Comparison of ENCODE assay signal across 8 cellular contexts in the genomic region with DNA sequence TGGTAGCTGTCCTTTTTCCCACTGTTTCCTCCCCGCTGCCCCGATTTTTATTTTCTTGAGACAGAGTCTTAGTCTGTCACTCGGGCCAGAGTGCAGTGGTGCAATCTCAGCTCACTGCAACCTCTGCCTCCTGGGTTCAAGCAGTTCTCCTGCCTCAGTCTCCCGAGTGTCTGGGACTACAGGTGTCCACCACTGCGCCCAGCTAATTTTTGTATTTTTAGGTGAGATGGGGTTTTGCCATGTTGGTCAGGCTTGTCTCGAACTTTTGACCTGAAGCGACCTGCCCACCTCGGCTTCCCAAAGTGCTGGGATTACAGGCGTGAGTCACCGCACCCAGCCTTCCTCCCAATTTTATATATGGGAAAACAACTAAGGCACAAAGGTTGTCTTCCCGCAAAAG.
A peak's percentile ranks its signal among the peaks of the same experiment; 100 is the strongest.
DNase-seq lines count a peak whose midpoint lies in the region; TF ChIP-seq lines count a peak whose summit lies in the region.
"Not testable (repeated sequence)": the region's sequence is repeated elsewhere in the genome, so short reads cannot be mapped to it uniquely, and the experiment has no call there.

No MANE protein-coding gene starts in this region.

- H3K4me1 Mint-ChIP-seq in H9; progenitor cell of endocrine pancreas (ENCODE audit: low read depth); type B pancreatic cell (ENCODE audit: unreplicated experiment): not testable (repeated sequence)

- DNase-seq in H9 (peak; percentile 12), coronary artery (ENCODE audit: low spot score) (peak; percentile 26), right atrium auricular region (ENCODE audit: low spot score) (peak; percentile 57), mesenteric fat pad (ENCODE audit: low spot score) (peak; percentile 88), progenitor cell of endocrine pancreas (ENCODE audit: low spot score, unreplicated experiment) (peak; percentile 8), type B pancreatic cell (ENCODE audit: extremely low spot score, unreplicated experiment) (peak; percentile 72)
- DNase-seq in activated CD8-positive, alpha-beta memory T cell treated with anti-CD3 and anti-CD28 coated beads for 24 hours, result peak; percentile 50
- peak; percentile 58 for DNase-seq in activated effector memory CD4-positive, alpha-beta T cell treated with anti-CD3 and anti-CD28 coated beads, Interleukin-2, amount 50 U/mL, for 16 hours

- not testable (repeated sequence) for H3K4me3 ChIP-seq in coronary artery, right atrium auricular region

- H4K5ac ChIP-seq in H9 (ENCODE audit: insufficient read length, low read depth, low read length), result not testable (repeated sequence)

- H2BK15ac ChIP-seq in H9 (ENCODE audit: low read depth, low read length), result not testable (repeated sequence)

- H3K4ac ChIP-seq in H9 (ENCODE audit: low read depth, low read length), result not testable (repeated sequence)

- not testable (repeated sequence) for H3K23ac ChIP-seq in H9 (ENCODE audit: insufficient read length, low read depth, low read length)

- TF ChIP-seq CTCF in H9 (conservative IDR thresholded peaks at IDR 0.05); coronary artery (IDR thresholded peaks at IDR 0.05); right atrium auricular region (IDR thresholded peaks at IDR 0.05); progenitor cell of endocrine pancreas (IDR thresholded peaks at IDR 0.05; ENCODE audit: unreplicated experiment); type B pancreatic cell (conservative IDR thresholded peaks at IDR 0.05): not testable (repeated sequence)

- not testable (repeated sequence) for H4K91ac ChIP-seq in H9 (ENCODE audit: insufficient read length, low read depth, low read length)

- H2BK12ac ChIP-seq in H9 (ENCODE audit: insufficient read length, low read depth, low read length), result not testable (repeated sequence)

- not testable (repeated sequence) for H3K27ac ChIP-seq in H9 (ENCODE audit: insufficient read length, low read depth, low read length); coronary artery; right atrium auricular region

- not testable (repeated sequence) for H2BK20ac ChIP-seq in H9 (ENCODE audit: low read depth, low read length, poor library complexity, severe bottlenecking)

- not testable (repeated sequence) for H3K18ac ChIP-seq in H9 (ENCODE audit: insufficient read length, low read depth, low read length)

- not testable (repeated sequence) for H3K4me2 ChIP-seq in H9 (ENCODE audit: insufficient read depth, insufficient read length, low read length)

- H3K79me1 ChIP-seq in H9 (ENCODE audit: insufficient read depth, low read depth, low read length, poor library complexity, severe bottlenecking), result not testable (repeated sequence)

- H3K79me2 ChIP-seq in H9 (ENCODE audit: insufficient read depth, low read length), result not testable (repeated sequence)

- not testable (repeated sequence) for H3K36me3 ChIP-seq in right atrium auricular region

- H3K9me3 Mint-ChIP-seq in H9; progenitor cell of endocrine pancreas (ENCODE audit: low read depth); type B pancreatic cell: not testable (repeated sequence)

- not testable (repeated sequence) for H3K36me3 Mint-ChIP-seq in H9 (ENCODE audit: insufficient read depth in 1 of 3, low read depth in 3 of 3); progenitor cell of endocrine pancreas (ENCODE audit: insufficient read depth); type B pancreatic cell

- H4K8ac ChIP-seq in H9 (replicated peaks; ENCODE audit: insufficient read length, low read depth, low read length), result not testable (repeated sequence)

- H2AFZ ChIP-seq in H9 (ENCODE audit: low read length), result not testable (repeated sequence)

- H2BK120ac ChIP-seq in H9 (ENCODE audit: low read depth, low read length, poor library complexity, severe bottlenecking), result not testable (repeated sequence)

- H2AK5ac ChIP-seq in H9 (ENCODE audit: insufficient read length, low read length), result not testable (repeated sequence)

- H3K23me2 ChIP-seq in H9 (ENCODE audit: insufficient read length, low read depth, low read length, poor library complexity, severe bottlenecking), result not testable (repeated sequence)

- not testable (repeated sequence) for H3K4me1 ChIP-seq in H9 (ENCODE audit: insufficient read depth, low read length); right atrium auricular region

- H3K9ac ChIP-seq in H9 (ENCODE audit: extremely low read depth, insufficient read length, low read length), result not testable (repeated sequence)

- H3K9me3 ChIP-seq in H9 (ENCODE audit: control insufficient read depth, low read depth, low read length), result peaks cover 93% of the 10 kb centered on the region
- H3K9me3 ChIP-seq in right atrium auricular region, result not testable (repeated sequence)

- not testable (repeated sequence) for H3K27me3 Mint-ChIP-seq in H9 (ENCODE audit: low read depth); progenitor cell of endocrine pancreas; type B pancreatic cell

- H3K14ac ChIP-seq in H9 (ENCODE audit: insufficient read depth, low read length), result not testable (repeated sequence)

- H3T11ph ChIP-seq in H9 (ENCODE audit: low read length), result not testable (repeated sequence)

- H3K27me3 ChIP-seq in H9 (ENCODE audit: insufficient read depth, low read length); right atrium auricular region: not testable (repeated sequence)

- H3K4me3 Mint-ChIP-seq in H9; progenitor cell of endocrine pancreas (ENCODE audit: low read depth); type B pancreatic cell: not testable (repeated sequence)

- H3K27ac Mint-ChIP-seq in H9, progenitor cell of endocrine pancreas, type B pancreatic cell: not testable (repeated sequence)

- WGBS in H9 (ENCODE audit: extremely low coverage, insufficient read length, low lambda C conversion rate), result no CpG with 5 or more reads among the region's 11 CpGs

- not testable (repeated sequence) for H4K20me1 ChIP-seq in H9 (ENCODE audit: control insufficient read depth, insufficient read depth, insufficient read length)

- not testable (repeated sequence) for H2BK5ac ChIP-seq in H9 (ENCODE audit: insufficient read length, low read length)

- H3K56ac ChIP-seq in H9 (ENCODE audit: insufficient read length, low read depth, low read length), result not testable (repeated sequence)

Comparison
In these comparisons a context has a peak if more than half of its experiments do, and no peak if none do; other contexts are left out.
1. DNase-seq: peak in every context shown above with its lines; median percentile 88 in mesenteric fat pad; 72 in type B pancreatic cell; 58 in activated effector memory CD4-positive, alpha-beta T cell treated with anti-CD3 and anti-CD28 coated beads, Interleukin-2, amount 50 U/mL, for 16 hours; 57 in right atrium auricular region; 50 in activated CD8-positive, alpha-beta memory T cell treated with anti-CD3 and anti-CD28 coated beads for 24 hours; 26 in coronary artery; 12 in H9; 8 in progenitor cell of endocrine pancreas.